Comparison of ENCODE assay signal across 9 cellular contexts in the genomic region with DNA sequence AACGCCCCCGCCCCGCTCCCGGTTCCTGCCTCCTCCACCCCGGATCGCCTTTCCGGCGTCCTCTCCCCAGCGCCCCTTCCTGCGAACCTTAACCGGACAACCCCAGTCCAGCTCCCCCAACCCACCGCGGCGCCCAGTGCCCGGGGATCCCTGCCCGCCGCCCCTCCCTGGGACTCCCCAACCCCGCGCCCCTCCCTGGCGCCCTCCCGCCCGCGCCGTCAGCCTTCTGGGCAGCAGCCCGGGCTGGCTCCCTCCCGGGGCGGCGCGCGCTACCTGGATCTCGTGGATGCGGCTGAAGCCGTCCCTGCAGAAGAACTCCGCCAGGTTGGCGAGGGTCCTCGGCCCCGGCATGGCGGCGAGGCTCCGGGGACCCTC. TPM values are rescaled to one million over a fixed set of nuclear protein-coding genes. Genes with fewer than 3 reads are reported as not detected.
A peak's percentile ranks its signal among the peaks of the same experiment; 100 is the strongest.
DNase-seq lines count a peak whose midpoint lies in the region; ATAC-seq and TF ChIP-seq lines count a peak whose summit lies in the region.
"Had no signal": no experiment of that assay in that cellular context is flagged by ENCODE, and none has a peak within 500 bp of the region (broad histone marks: within the 10 kb centered on the region; RNA-seq: fewer than 3 reads in every experiment).

No MANE protein-coding gene starts in this region.

- POLR2A ChIA-PET in CD8-positive, alpha-beta T cell (lab: Charles Lee), result no interaction called here

- DNase-seq in NCI-H146 (lab: John Stamatoyannopoulos, UW) (peak; percentile 34), NCI-H146 treated with DMSO at 0.1 percent for 48 hours (lab: John Stamatoyannopoulos, UW; ENCODE audit: unreplicated experiment) (no peak), iPS-NIHi11 (ENCODE audit: low spot score) (peak; percentile 72), NCI-H2029 treated with DMSO at 0.1 percent for 48 hours (lab: John Stamatoyannopoulos, UW) (no peak)
- no peak for DNase-seq in stimulated activated naive CD8-positive, alpha-beta T cell treated with anti-CD3 and anti-CD28 coated beads, Interleukin-15, amount 100 ng/mL, for 72 hours
- DNase-seq in CD8-positive, alpha-beta T cell, result no peak

- TF ChIP-seq CTCF in CD8-positive, alpha-beta T cell (IDR thresholded peaks at IDR 0.05), result no peak

- peaks cover 21% of the 10 kb centered on the region for H3K4me1 ChIP-seq in CD8-positive, alpha-beta T cell (ENCODE audit: insufficient read depth, low read length)

- H3K4me3 Mint-ChIP-seq in activated T-helper 17 cell treated with anti-CD3 and anti-CD28 coated beads, Interleukin-2, amount 50 U/mL, for 72 hours, result peak overlapping the region; percentile 73
- H3K4me3 Mint-ChIP-seq in stimulated activated naive CD8-positive, alpha-beta T cell treated with anti-CD3 and anti-CD28 coated beads, Interleukin-15, amount 100 ng/mL, for 72 hours, result peak overlapping the region; percentile 73 to 81
- H3K4me3 Mint-ChIP-seq in CD8-positive, alpha-beta T cell, result no peak overlapping the region

- H3K27ac ChIP-seq in CD8-positive, alpha-beta T cell (ENCODE audit: low read depth, low read length), result no peak overlapping the region

- H3K36me3 Mint-ChIP-seq in activated T-helper 17 cell treated with anti-CD3 and anti-CD28 coated beads, Interleukin-2, amount 50 U/mL, for 72 hours (ENCODE audit: low read depth), result peaks cover 7% of the 10 kb centered on the region
- H3K36me3 Mint-ChIP-seq in CD8-positive, alpha-beta T cell, result no peaks in the 10 kb centered on the region
- H3K36me3 Mint-ChIP-seq: CD4-positive, CD25-positive, alpha-beta regulatory T cell had no signal

- peak; percentile 27 for ATAC-seq in activated T-helper 17 cell treated with anti-CD3 and anti-CD28 coated beads, Interleukin-2, amount 50 U/mL, for 72 hours (replicated peaks)
- ATAC-seq in stimulated activated naive CD8-positive, alpha-beta T cell treated with anti-CD3 and anti-CD28 coated beads, Interleukin-15, amount 100 ng/mL, for 72 hours, result peak; percentile 68
- no peak for ATAC-seq in CD8-positive, alpha-beta T cell
- ATAC-seq in HG02623 (IDR thresholded peaks at IDR 0.05; ENCODE audit: unreplicated experiment), result no peak

- H3K4me1 Mint-ChIP-seq in activated T-helper 17 cell treated with anti-CD3 and anti-CD28 coated beads, Interleukin-2, amount 50 U/mL, for 72 hours, result peaks cover 7% of the 10 kb centered on the region
- peaks cover 31% of the 10 kb centered on the region for H3K4me1 Mint-ChIP-seq in stimulated activated naive CD8-positive, alpha-beta T cell treated with anti-CD3 and anti-CD28 coated beads, Interleukin-15, amount 100 ng/mL, for 72 hours
- H3K4me1 Mint-ChIP-seq in CD8-positive, alpha-beta T cell (ENCODE audit: low read depth), result peaks cover 18% of the 10 kb centered on the region

- peaks cover 30% of the 10 kb centered on the region for H3K27me3 ChIP-seq in CD8-positive, alpha-beta T cell (ENCODE audit: insufficient read depth, low read length)

- CTCF ChIA-PET in CD8-positive, alpha-beta T cell (lab: Charles Lee), result no interaction called here

- no peak overlapping the region for H3K27ac Mint-ChIP-seq in activated T-helper 17 cell treated with anti-CD3 and anti-CD28 coated beads, Interleukin-2, amount 50 U/mL, for 72 hours
- H3K27ac Mint-ChIP-seq in stimulated activated naive CD8-positive, alpha-beta T cell treated with anti-CD3 and anti-CD28 coated beads, Interleukin-15, amount 100 ng/mL, for 72 hours, result no peak overlapping the region
- H3K27ac Mint-ChIP-seq in CD8-positive, alpha-beta T cell, result no peak overlapping the region
- H3K27ac Mint-ChIP-seq: CD4-positive, CD25-positive, alpha-beta regulatory T cell had no signal

- H3K36me3 ChIP-seq in CD8-positive, alpha-beta T cell (ENCODE audit: insufficient read depth, low read length), result no peaks in the 10 kb centered on the region

- H3K27me3 Mint-ChIP-seq in activated T-helper 17 cell treated with anti-CD3 and anti-CD28 coated beads, Interleukin-2, amount 50 U/mL, for 72 hours, result peaks cover 53% of the 10 kb centered on the region
- peaks cover 75% of the 10 kb centered on the region for H3K27me3 Mint-ChIP-seq in stimulated activated naive CD8-positive, alpha-beta T cell treated with anti-CD3 and anti-CD28 coated beads, Interleukin-15, amount 100 ng/mL, for 72 hours
- peaks cover 54% of the 10 kb centered on the region for H3K27me3 Mint-ChIP-seq in CD8-positive, alpha-beta T cell (ENCODE audit: low read depth)

- no peaks in the 10 kb centered on the region for H3K9me3 ChIP-seq in CD8-positive, alpha-beta T cell (ENCODE audit: low read length)

- H3K4me3 ChIP-seq in CD8-positive, alpha-beta T cell (ENCODE audit: low read depth, low read length), result no peak overlapping the region

- no peaks in the 10 kb centered on the region for H3K9me3 Mint-ChIP-seq in activated T-helper 17 cell treated with anti-CD3 and anti-CD28 coated beads, Interleukin-2, amount 50 U/mL, for 72 hours
- H3K9me3 Mint-ChIP-seq in stimulated activated naive CD8-positive, alpha-beta T cell treated with anti-CD3 and anti-CD28 coated beads, Interleukin-15, amount 100 ng/mL, for 72 hours, result peaks cover 7 to 9% of the 10 kb centered on the region in 2 donors
- H3K9me3 Mint-ChIP-seq in CD8-positive, alpha-beta T cell, result peaks cover 2% of the 10 kb centered on the region

- intact Hi-C loops in CD8-positive, alpha-beta T cell (cut with DNase I, micrococcal nuclease), result no loop called here

RNA-seq across cellular contexts. Expression of gene CYP27C1, which starts 0.4 kb away (rescaled TPM):
- not detected for total RNA-seq in activated T-helper 17 cell treated with anti-CD3 and anti-CD28 coated beads, Interleukin-2, amount 50 U/mL, for 72 hours
- not detected for total RNA-seq in CD8-positive, alpha-beta T cell
- total RNA-seq: CD4-positive, CD25-positive, alpha-beta regulatory T cell had no signal

Comparison
In these comparisons a context has a peak if more than half of its experiments do, and no peak if none do; other contexts are left out.
1. DNase-seq: peak in NCI-H146 (single experiment) and iPS-NIHi11 (single experiment); none in NCI-H146 treated with DMSO at 0.1 percent for 48 hours (single experiment), stimulated activated naive CD8-positive, alpha-beta T cell treated with anti-CD3 and anti-CD28 coated beads, Interleukin-15, amount 100 ng/mL, for 72 hours (0 of 2), CD8-positive, alpha-beta T cell (0 of 7) and NCI-H2029 treated with DMSO at 0.1 percent for 48 hours (single experiment).
2. ATAC-seq: peak in activated T-helper 17 cell treated with anti-CD3 and anti-CD28 coated beads, Interleukin-2, amount 50 U/mL, for 72 hours (single experiment) and stimulated activated naive CD8-positive, alpha-beta T cell treated with anti-CD3 and anti-CD28 coated beads, Interleukin-15, amount 100 ng/mL, for 72 hours (single experiment); none in CD8-positive, alpha-beta T cell (single experiment) and HG02623 (single experiment).